ENCODE assay signal across 13 cellular contexts in genomic region chr1:15764269-15764764, GRCh38. TPM values are rescaled to one million over a fixed set of nuclear protein-coding genes. Genes with fewer than 3 reads are reported as not detected.
DNase-seq lines count a peak whose midpoint lies in the region; ATAC-seq, FAIRE-seq and TF ChIP-seq lines count a peak whose summit lies in the region.
"Had no signal": no experiment of that assay in that cellular context is flagged by ENCODE, and none has a peak within 500 bp of the region (broad histone marks: within the 10 kb centered on the region; RNA-seq: fewer than 3 reads in every experiment).

No MANE protein-coding gene starts in this region.

- H3K4me1 ChIP-seq in endodermal cell (ENCODE audit: control insufficient read depth, insufficient read depth, low read length) (peaks cover 6% of the 10 kb centered on the region), psoas muscle (peaks cover 4% of the 10 kb centered on the region)

- DNase-seq in Right ventricle myocardium superior (no peak), cardiac septum (ENCODE audit: low spot score) (no peak), endodermal cell (no peak), mucosa of gallbladder (ENCODE audit: low spot score) (peak; percentile 77), psoas muscle (no peak), D721Med (ENCODE audit: insufficient read length, low spot score) (no peak), NCI-H524 treated with DMSO at 0.1 percent for 48 hours (lab: John Stamatoyannopoulos, UW) (no peak)
- no peak for DNase-seq in stimulated activated CD4-positive, alpha-beta T cell treated with anti-CD3 and anti-CD28 coated beads, Interleukin-4, amount 100 ng/mL, for 4 hours
- DNase-seq: activated naive CD4-positive, alpha-beta T cell treated with anti-CD3 and anti-CD28 coated beads for 36 hours; cerebellar nuclear complex; DMS79 treated with DMSO at 0.1 percent for 48 hours had no signal

- peaks cover 38% of the 10 kb centered on the region for H3K36me3 Mint-ChIP-seq in endodermal cell (ENCODE audit: low read depth)

- WGBS in endodermal cell (ENCODE audit: insufficient coverage in 1 of 2, insufficient read length in 1 of 2), 2 experiments, result 94% methylated on average over 2 to 10 of the region's 10 CpGs
- WGBS in psoas muscle, 3 donors, result 66 to 72% (median 69%) methylated on average over 10 of the region's 10 CpGs

- H3K36me3 ChIP-seq in endodermal cell (ENCODE audit: control insufficient read depth, insufficient read depth, low read length), result peaks cover 68% of the 10 kb centered on the region
- H3K36me3 ChIP-seq in psoas muscle (ENCODE audit: insufficient read depth in 1 of 2, low read depth in 1 of 2), result no peaks in the 10 kb centered on the region

- H3K4me3 Mint-ChIP-seq in endodermal cell, result no peak overlapping the region
- H3K4me3 Mint-ChIP-seq: activated naive CD4-positive, alpha-beta T cell treated with anti-CD3 and anti-CD28 coated beads for 36 hours had no signal

- H3K9me3 ChIP-seq in endodermal cell (ENCODE audit: control insufficient read depth, low read length) (no peaks in the 10 kb centered on the region), psoas muscle (no peaks in the 10 kb centered on the region)
- H3K9me3 ChIP-seq: upper lobe of left lung had no signal

- intact Hi-C loops in Right ventricle myocardium superior (cut with DNase I) (no loop called here), cardiac septum (cut with DNase I) (no loop called here), psoas muscle (cut with DNase I) (no loop called here)

- no peaks in the 10 kb centered on the region for H3K27me3 ChIP-seq in endodermal cell (ENCODE audit: control insufficient read depth, insufficient read depth, low read length, poor library complexity, severe bottlenecking)
- peaks cover 0 to 22% (median 10%) of the 10 kb centered on the region in 3 donors for H3K27me3 ChIP-seq in psoas muscle (ENCODE audit: insufficient read depth in 3 of 3, low read length in 2 of 3)

- H3K9me3 Mint-ChIP-seq in endodermal cell, result no peaks in the 10 kb centered on the region
- H3K9me3 Mint-ChIP-seq: activated naive CD4-positive, alpha-beta T cell treated with anti-CD3 and anti-CD28 coated beads for 36 hours; nephron had no signal

- no peaks in the 10 kb centered on the region for H3K27me3 Mint-ChIP-seq in endodermal cell (ENCODE audit: insufficient read depth)

- H3K27ac ChIP-seq in endodermal cell (ENCODE audit: low read depth, low read length), result no peak overlapping the region
- H3K27ac ChIP-seq in psoas muscle, result no peak overlapping the region

- H3K4me3 ChIP-seq in endodermal cell (ENCODE audit: low read length) (no peak overlapping the region), psoas muscle (no peak overlapping the region)
- H3K4me3 ChIP-seq: upper lobe of left lung had no signal

- no peak for FAIRE-seq in D721Med (lab: Jason Lieb, UNC)

- peaks cover 26% of the 10 kb centered on the region for H3K4me1 Mint-ChIP-seq in endodermal cell

- TF ChIP-seq CTCF in endodermal cell (conservative IDR thresholded peaks at IDR 0.05), result no peak
- no peak for TF ChIP-seq CTCF in psoas muscle (IDR thresholded peaks at IDR 0.05)
- TF ChIP-seq CTCF in D721Med (IDR thresholded peaks at IDR 0.05; ENCODE audit: insufficient read depth, missing control alignments), result no peak

- H3K9ac ChIP-seq in endodermal cell (ENCODE audit: extremely low read depth, low read length, poor library complexity, severe bottlenecking), result no peak overlapping the region

- ATAC-seq in Right ventricle myocardium superior (ENCODE audit: poor library complexity) (peak; percentile 2), psoas muscle (no peak)

- peak overlapping the region; percentile 1 for H3K27ac Mint-ChIP-seq in endodermal cell
- H3K27ac Mint-ChIP-seq: activated naive CD4-positive, alpha-beta T cell treated with anti-CD3 and anti-CD28 coated beads for 36 hours; nephron had no signal

RNA-seq across cellular contexts. Expression of gene FBLIM1, which starts 5.7 kb away (rescaled TPM):
- total RNA-seq in Right ventricle myocardium superior, result 99.1 TPM
- 40.6 TPM for total RNA-seq in cardiac septum
- 10 to 100 TPM; 58.4 to 60.6 TPM for total RNA-seq in endodermal cell
- polyA plus RNA-seq in endodermal cell (2013, experiment 1 of 2), result 26.4 TPM
- 23.9 TPM for polyA plus RNA-seq in endodermal cell (2013, experiment 2 of 2)
- total RNA-seq in mucosa of gallbladder, result 534 TPM
- 10 to 100 TPM in 1 of 4 donors, 1 to 10 TPM in 3; 2.5 to 11.3 (median 4.2) TPM for total RNA-seq in psoas muscle
- 1 to 10 TPM; 2.5 to 3.1 (median 2.5) TPM for polyA plus RNA-seq in psoas muscle
- total RNA-seq: activated naive CD4-positive, alpha-beta T cell treated with anti-CD3 and anti-CD28 coated beads for 36 hours had no signal

RNA-seq across cellular contexts. Expression of gene TMEM82, which starts 22.0 kb away (rescaled TPM):
- total RNA-seq in Right ventricle myocardium superior, result not detected
- not detected for total RNA-seq in cardiac septum
- 1 to 10 TPM in 1 of 2 donors, under 1 TPM in 1; 0.46 to 3.2 TPM for total RNA-seq in endodermal cell
- 0.36 TPM for polyA plus RNA-seq in endodermal cell (2013, experiment 1 of 2)
- polyA plus RNA-seq in endodermal cell (2013, experiment 2 of 2), result not detected
- total RNA-seq in mucosa of gallbladder, result 4.9 TPM
- total RNA-seq in psoas muscle, result not detected
- not detected for polyA plus RNA-seq in psoas muscle
- total RNA-seq: activated naive CD4-positive, alpha-beta T cell treated with anti-CD3 and anti-CD28 coated beads for 36 hours; upper lobe of left lung had no signal

RNA-seq across cellular contexts. Expression of gene SLC25A34, which starts 28.3 kb away (rescaled TPM):
- total RNA-seq in Right ventricle myocardium superior (54.3 TPM), cardiac septum (2.9 TPM), endodermal cell (1 to 10 TPM; 1.8 to 3.5 TPM), mucosa of gallbladder (10.1 TPM), psoas muscle (10 to 100 TPM in 3 of 4 donors, 1 to 10 TPM in 1; 6.1 to 48.2 (median 37.2) TPM)
- 1.4 TPM for polyA plus RNA-seq in endodermal cell (2013, experiment 1 of 2)
- 0.95 TPM for polyA plus RNA-seq in endodermal cell (2013, experiment 2 of 2)
- polyA plus RNA-seq in psoas muscle, result 10 to 100 TPM in 1 of 3 donors, 1 to 10 TPM in 2; 1.3 to 10.1 (median 7.5) TPM

RNA-seq across cellular contexts. Expression of gene UQCRHL, which starts 43.1 kb away (rescaled TPM):
- total RNA-seq in Right ventricle myocardium superior (6.1 TPM), cardiac septum (4.9 TPM), endodermal cell (1 to 10 TPM; 1.6 to 3.7 TPM), mucosa of gallbladder (2.0 TPM), psoas muscle (1 to 10 TPM in 3 of 4 donors, under 1 TPM in 1; 0.97 to 2.8 (median 2.2) TPM)
- 5.2 TPM for polyA plus RNA-seq in endodermal cell (2013, experiment 1 of 2)
- polyA plus RNA-seq in endodermal cell (2013, experiment 2 of 2), result 5.2 TPM
- 1 to 10 TPM; 2.9 to 7.1 (median 4.8) TPM for polyA plus RNA-seq in psoas muscle
